Comparison of ENCODE assay signal across 5 cellular contexts in the genomic region with DNA sequence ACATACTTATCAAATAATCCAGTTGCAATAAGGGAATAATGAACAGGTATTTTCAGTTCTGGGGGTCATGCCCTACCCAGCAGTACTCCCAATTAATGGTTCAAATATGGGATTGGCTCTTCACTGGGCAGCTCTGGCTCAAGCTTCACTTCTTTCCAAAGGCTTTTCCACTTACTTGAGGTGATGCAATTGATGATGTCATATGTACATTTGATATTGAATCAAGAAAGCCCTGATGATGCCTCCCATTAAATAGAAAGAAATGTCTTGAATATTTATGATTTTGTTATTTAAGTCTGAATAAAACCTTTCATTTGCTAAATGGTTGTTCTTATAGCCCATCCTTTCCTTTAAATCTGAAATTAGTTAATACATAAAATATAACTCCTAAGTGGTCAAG.
"Had no signal": no experiment of that assay in that cellular context is flagged by ENCODE, and none has a peak within 500 bp of the region (broad histone marks: within the 10 kb centered on the region; RNA-seq: fewer than 3 reads in every experiment).

No MANE protein-coding gene starts in this region.

- H3K4me3 ChIP-seq: GM23248, HAP-1 had no signal

- H3K36me3 ChIP-seq: HAP-1 had no signal

- H3K27ac ChIP-seq: GM23248 had no signal

- H3K9me3 ChIP-seq: HAP-1 had no signal

- DNase-seq: GM23248, GOT3, H7, KBM-7 had no signal
